In genomic region chr11:114135737-114136151, GRCh38 we compare ENCODE assay signal across 10 cellular contexts.
DNase-seq lines count a peak whose midpoint lies in the region; ATAC-seq and TF ChIP-seq lines count a peak whose summit lies in the region.
"Had no signal": no experiment of that assay in that cellular context is flagged by ENCODE, and none has a peak within 500 bp of the region (broad histone marks: within the 10 kb centered on the region; RNA-seq: fewer than 3 reads in every experiment).

No MANE protein-coding gene starts in this region.

- no peaks in the 10 kb centered on the region for H3K79me1 ChIP-seq in mesendoderm (ENCODE audit: low read length)

- no peak overlapping the region for H4K8ac ChIP-seq in mesendoderm (ENCODE audit: low read depth, low read length)

- H2AK5ac ChIP-seq in mesendoderm (ENCODE audit: low read length): no peak overlapping the region

- no peak overlapping the region for H2BK15ac ChIP-seq in mesendoderm (replicated peaks; ENCODE audit: low read depth)

- H3K4me3 ChIP-seq in coronary artery: peak overlapping the region; percentile 43
- H3K4me3 ChIP-seq in mesendoderm (ENCODE audit: low read length): no peak overlapping the region
- no peak overlapping the region for H3K4me3 ChIP-seq in aorta (ENCODE audit: low read length in 2 of 2)

- intact Hi-C loops in Right ventricle myocardium inferior (cut with DNase I) (no loop called here), cardiac septum (cut with DNase I) (no loop called here), aorta (cut with DNase I) (no loop called here)

- H3K4me1 ChIP-seq in mesendoderm (ENCODE audit: control insufficient read depth, low read depth, low read length) (peaks cover 9% of the 10 kb centered on the region), aorta (ENCODE audit: control insufficient read depth in 1 of 2, insufficient read depth in 2 of 2, low read length in 2 of 2) (peaks cover 15 to 24% of the 10 kb centered on the region in 2 donors)

- DNase-seq in Right ventricle myocardium inferior (ENCODE audit: missing footprints): no peak
- DNase-seq in cardiac septum (ENCODE audit: low spot score): no peak
- no peak for DNase-seq in coronary artery (ENCODE audit: low spot score)
- peak; percentile 94 for DNase-seq in mesendoderm
- DNase-seq in aorta: no peak
- DNase-seq in stimulated activated CD4-positive, alpha-beta T cell treated with anti-CD3 and anti-CD28 coated beads, Interleukin-1b, Interleukin-23, amount 100 ng/mL, for 48 hours: no peak
- DNase-seq in ecto neural progenitor cell (ENCODE audit: low spot score): no peak
- DNase-seq in T-helper 17 cell: no peak
- DNase-seq: activated naive CD4-positive, alpha-beta T cell had no signal

- no peak overlapping the region for H2BK120ac ChIP-seq in mesendoderm (ENCODE audit: low read depth, low read length)

- no peak overlapping the region for H3K4ac ChIP-seq in mesendoderm (ENCODE audit: low read depth, low read length)

- no peak overlapping the region for H2BK5ac ChIP-seq in mesendoderm (ENCODE audit: low read length)

- peak overlapping the region; percentile 29 for H3K18ac ChIP-seq in mesendoderm (ENCODE audit: low read length)

- no CpG with 5 or more reads among the region's 4 CpGs for WGBS in mesendoderm (ENCODE audit: extremely low coverage, insufficient coverage, low lambda C conversion rate)
- 42 to 43% methylated on average over 4 of the region's 4 CpGs for WGBS in aorta, 2 donors

- H3K56ac ChIP-seq in mesendoderm (ENCODE audit: low read length): no peak overlapping the region

- H3K27ac Mint-ChIP-seq in T-helper 17 cell: no peak overlapping the region

- H3K4me2 ChIP-seq in mesendoderm (ENCODE audit: low read length): no peak overlapping the region

- TF ChIP-seq CTCF in coronary artery (IDR thresholded peaks at IDR 0.05): no peak

- H3K9me3 ChIP-seq in aorta (ENCODE audit: control insufficient read depth, low read length): no peaks in the 10 kb centered on the region
- H3K9me3 ChIP-seq in T-helper 17 cell (ENCODE audit: control insufficient read depth, low read length, poor library complexity, severe bottlenecking): no peaks in the 10 kb centered on the region

- no peaks in the 10 kb centered on the region for H3K27me3 Mint-ChIP-seq in T-helper 17 cell

- no peak overlapping the region for H3K23ac ChIP-seq in mesendoderm (ENCODE audit: low read length)

- no peaks in the 10 kb centered on the region for H3K79me2 ChIP-seq in mesendoderm (ENCODE audit: control insufficient read depth, insufficient read depth, low read length)

- peak overlapping the region; percentile 84 to 95 for H3K27ac ChIP-seq in coronary artery
- H3K27ac ChIP-seq in mesendoderm (ENCODE audit: low read depth, low read length): peak overlapping the region; percentile 16
- H3K27ac ChIP-seq in aorta (ENCODE audit: low read depth in 1 of 2, low read length in 2 of 2): peak overlapping the region; percentile 50 to 94
- H3K27ac ChIP-seq: VCaP had no signal

- no peak overlapping the region for H4K5ac ChIP-seq in mesendoderm (ENCODE audit: low read length)

- ATAC-seq in Right ventricle myocardium inferior (peak; percentile 14), aorta (ENCODE audit: low FRiP score) (no peak), T-helper 17 cell (no peak)

- H3K36me3 ChIP-seq in mesendoderm (ENCODE audit: control insufficient read depth, insufficient read depth, low read length) (no peaks in the 10 kb centered on the region), aorta (ENCODE audit: control insufficient read depth in 1 of 2, insufficient read depth in 2 of 2, low read length in 1 of 2) (peaks cover 0 to 2% of the 10 kb centered on the region in 2 donors)

- no peak overlapping the region for H3K4me3 Mint-ChIP-seq in T-helper 17 cell

- peaks cover 4% of the 10 kb centered on the region for H3K36me3 Mint-ChIP-seq in T-helper 17 cell (ENCODE audit: low read depth)

- peaks cover 2% of the 10 kb centered on the region for H3K27me3 ChIP-seq in mesendoderm (ENCODE audit: insufficient read depth, low read length, poor library complexity)
- H3K27me3 ChIP-seq in aorta (ENCODE audit: control insufficient read depth in 1 of 2, insufficient read depth in 2 of 2, low read length in 1 of 2): no peaks in the 10 kb centered on the region

- H3K9ac ChIP-seq in mesendoderm (ENCODE audit: low read length): no peak overlapping the region

- peaks cover 39% of the 10 kb centered on the region for H3K4me1 Mint-ChIP-seq in T-helper 17 cell

Comparison
In these comparisons a context has a peak if more than half of its experiments do, and no peak if none do; other contexts are left out.
1. H3K27ac ChIP-seq: peak in every context shown above with its lines; median percentile 90 in coronary artery; 72 in aorta; 16 in mesendoderm.